Comparison of ENCODE assay signal across 8 cellular contexts in genomic region chr18:49052891-49053644, GRCh38.
DNase-seq lines count a peak whose midpoint lies in the region; ATAC-seq, FAIRE-seq and TF ChIP-seq lines count a peak whose summit lies in the region.

No MANE protein-coding gene starts in this region.

- no peaks in the 10 kb centered on the region for H3K27me3 Mint-ChIP-seq in activated T-cell treated with anti-CD3 and anti-CD28 coated beads, Interleukin-2, amount 50 U/mL, for 72 hours (ENCODE audit: low read depth)

- peak; percentile 45 to 49 for ATAC-seq in activated T-cell treated with anti-CD3 and anti-CD28 coated beads, Interleukin-2, amount 50 U/mL, for 72 hours (replicated peaks in 1 of 2)
- ATAC-seq in mucosa of descending colon, result peak; percentile 28
- no peak for ATAC-seq in GM18873 (IDR thresholded peaks at IDR 0.05; ENCODE audit: low FRiP score, unreplicated experiment)
- no peak for ATAC-seq in GM21529 (IDR thresholded peaks at IDR 0.05; ENCODE audit: unreplicated experiment)
- no peak for ATAC-seq in HG02763 (IDR thresholded peaks at IDR 0.05; ENCODE audit: unreplicated experiment)

- H3K4me3 ChIP-seq in AG10803 (ENCODE audit: low read length) (peak overlapping the region; percentile 12; the same call in 1 of the 2 replicates), mucosa of descending colon (no peak overlapping the region)

- H3K9me3 ChIP-seq in mucosa of descending colon, result no peaks in the 10 kb centered on the region

- peaks cover 43% of the 10 kb centered on the region for H3K4me1 Mint-ChIP-seq in activated T-cell treated with anti-CD3 and anti-CD28 coated beads, Interleukin-2, amount 50 U/mL, for 72 hours (ENCODE audit: low read depth)

- peak overlapping the region; percentile 43 to 69 for H3K4me3 Mint-ChIP-seq in activated T-cell treated with anti-CD3 and anti-CD28 coated beads, Interleukin-2, amount 50 U/mL, for 72 hours

- no peak for FAIRE-seq in HTR-8/SVneo (lab: Jason Lieb, UNC)
- FAIRE-seq in D721Med (lab: Jason Lieb, UNC), result no peak

- TF ChIP-seq CTCF in AG10803 (conservative IDR thresholded peaks at IDR 0.05; ENCODE audit: low read length), result no peak
- TF ChIP-seq CTCF in mucosa of descending colon (IDR thresholded peaks at IDR 0.05), result no peak
- TF ChIP-seq CTCF in D721Med (IDR thresholded peaks at IDR 0.05; ENCODE audit: insufficient read depth, missing control alignments), result no peak

- no peaks in the 10 kb centered on the region for H3K36me3 Mint-ChIP-seq in activated T-cell treated with anti-CD3 and anti-CD28 coated beads, Interleukin-2, amount 50 U/mL, for 72 hours (ENCODE audit: insufficient read depth in 2 of 2)

- peaks cover 12% of the 10 kb centered on the region for H3K4me1 ChIP-seq in mucosa of descending colon (ENCODE audit: low read depth)

- intact Hi-C loops in mucosa of descending colon (cut with DNase I, micrococcal nuclease), result no loop called here

- no peaks in the 10 kb centered on the region for H3K36me3 ChIP-seq in mucosa of descending colon (ENCODE audit: low read depth)

- H3K27ac Mint-ChIP-seq in activated T-cell treated with anti-CD3 and anti-CD28 coated beads, Interleukin-2, amount 50 U/mL, for 72 hours, result peak overlapping the region; percentile 1

- DNase-seq in AG10803 (ENCODE audit: low read depth), result peak; percentile 96
- peak; percentile 34 for DNase-seq in HTR-8/SVneo (ENCODE audit: insufficient read length, low spot score)
- DNase-seq in activated T-cell treated with anti-CD3 and anti-CD28 coated beads, Interleukin-2, amount 50 U/mL, for 72 hours, result peak in 1 of 2 donors; percentile 23
- DNase-seq in mucosa of descending colon, result peak in 1 of 3 donors; percentile 26
- no peak for DNase-seq in D721Med (ENCODE audit: insufficient read length, low spot score)

- no peaks in the 10 kb centered on the region for H3K9me3 Mint-ChIP-seq in activated T-cell treated with anti-CD3 and anti-CD28 coated beads, Interleukin-2, amount 50 U/mL, for 72 hours

Comparison
In these comparisons a context has a peak if more than half of its experiments do, and no peak if none do; other contexts are left out.
1. ATAC-seq: peak in activated T-cell treated with anti-CD3 and anti-CD28 coated beads, Interleukin-2, amount 50 U/mL, for 72 hours (2 of 2) and mucosa of descending colon (single experiment); none in GM18873 (single experiment), GM21529 (single experiment) and HG02763 (single experiment).